Comparison of ENCODE assay signal across 8 cellular contexts in the genomic region with DNA sequence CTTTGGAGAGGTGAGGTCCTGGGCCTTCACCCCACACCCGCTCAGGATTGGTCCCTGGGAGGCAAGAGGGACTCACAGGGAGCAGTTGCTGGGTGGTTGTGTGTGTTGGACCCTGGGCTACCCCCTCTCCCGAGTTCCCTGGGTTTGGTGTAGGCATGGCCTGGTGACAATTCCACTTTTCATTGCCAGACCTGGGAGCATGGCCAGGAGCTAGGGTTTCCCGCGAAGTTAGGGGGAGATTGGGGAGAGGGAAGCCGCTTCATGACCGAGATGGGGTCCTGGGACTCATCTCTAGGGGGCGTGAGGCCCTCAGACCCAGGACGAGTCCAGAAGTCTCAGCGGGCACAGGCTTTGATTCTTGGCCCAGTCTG. TPM values are rescaled to one million over a fixed set of nuclear protein-coding genes. Genes with fewer than 3 reads are reported as not detected.
DNase-seq lines count a peak whose midpoint lies in the region; ATAC-seq and TF ChIP-seq lines count a peak whose summit lies in the region.

No MANE protein-coding gene starts in this region.

- H3K27ac ChIP-seq in CD4-positive, CD25-positive, alpha-beta regulatory T cell (ENCODE audit: insufficient read depth, low read length, poor library complexity, severe bottlenecking), result no peak overlapping the region
- peak overlapping the region; percentile 90 for H3K27ac ChIP-seq in Karpas-422 (ENCODE audit: low read length)
- H3K27ac ChIP-seq in endodermal cell (ENCODE audit: low read depth, low read length), result no peak overlapping the region

- H3K9me3 ChIP-seq in CD4-positive, CD25-positive, alpha-beta regulatory T cell (ENCODE audit: control insufficient read depth in 2 of 2, low read length in 2 of 2), result no peaks in the 10 kb centered on the region
- H3K9me3 ChIP-seq in Karpas-422 (ENCODE audit: low read length) (no peaks in the 10 kb centered on the region), endodermal cell (ENCODE audit: control insufficient read depth, low read length) (no peaks in the 10 kb centered on the region), neuron (ENCODE audit: low read length) (no peaks in the 10 kb centered on the region)

- H2AFZ ChIP-seq in Karpas-422 (ENCODE audit: low read length) (peak overlapping the region; percentile 59; the same call in 1 of the 2 replicates), neuron (ENCODE audit: low read depth, low read length) (peak overlapping the region; percentile 86)

- H3K27ac Mint-ChIP-seq in CD4-positive, CD25-positive, alpha-beta regulatory T cell, result peak overlapping the region in 1 of 3 donors; percentile 38
- peak overlapping the region; percentile 78 for H3K27ac Mint-ChIP-seq in endodermal cell

- peak; percentile 58 for TF ChIP-seq CTCF in endodermal cell (conservative IDR thresholded peaks at IDR 0.05)

- peak overlapping the region; percentile 51 to 87 (median 73) for H3K4me3 Mint-ChIP-seq in CD4-positive, CD25-positive, alpha-beta regulatory T cell
- H3K4me3 Mint-ChIP-seq in endodermal cell, result peak overlapping the region; percentile 68

- peaks cover 2% of the 10 kb centered on the region for H3K27me3 ChIP-seq in CD4-positive, CD25-positive, alpha-beta regulatory T cell (ENCODE audit: control insufficient read depth, insufficient read depth, low read length)
- H3K27me3 ChIP-seq in Karpas-422 (ENCODE audit: low read length) (no peaks in the 10 kb centered on the region), endodermal cell (ENCODE audit: control insufficient read depth, insufficient read depth, low read length, poor library complexity, severe bottlenecking) (no peaks in the 10 kb centered on the region), neuron (ENCODE audit: insufficient read depth, low read length) (peaks cover 24% of the 10 kb centered on the region)

- H3K4me1 Mint-ChIP-seq in CD4-positive, CD25-positive, alpha-beta regulatory T cell, result peaks cover 7 to 57% (median 26%) of the 10 kb centered on the region in 4 donors
- peaks cover 36% of the 10 kb centered on the region for H3K4me1 Mint-ChIP-seq in endodermal cell

- H3K9me2 ChIP-seq in Karpas-422 (replicated peaks; ENCODE audit: insufficient read depth, low read length), result no peaks in the 10 kb centered on the region

- 0 to 17% methylated on average over 3 to 9 of the region's 9 CpGs for WGBS in endodermal cell (ENCODE audit: insufficient coverage in 1 of 2, insufficient read length in 1 of 2), 2 experiments

- H3K4me3 ChIP-seq in CD4-positive, CD25-positive, alpha-beta regulatory T cell (ENCODE audit: low read depth, low read length), result no peak overlapping the region
- H3K4me3 ChIP-seq in Karpas-422 (ENCODE audit: low read length) (peak overlapping the region; percentile 96), endodermal cell (ENCODE audit: low read length) (peak overlapping the region; percentile 90), neuron (ENCODE audit: low read length) (peak overlapping the region; percentile 65)

- no peaks in the 10 kb centered on the region for H3K9me3 Mint-ChIP-seq in CD4-positive, CD25-positive, alpha-beta regulatory T cell
- no peaks in the 10 kb centered on the region for H3K9me3 Mint-ChIP-seq in endodermal cell

- no peaks in the 10 kb centered on the region for H3K36me3 Mint-ChIP-seq in CD4-positive, CD25-positive, alpha-beta regulatory T cell
- peaks cover 6% of the 10 kb centered on the region for H3K36me3 Mint-ChIP-seq in endodermal cell (ENCODE audit: low read depth)

- peaks cover 5% of the 10 kb centered on the region; the same call in 1 of the 2 replicates for H4K20me1 ChIP-seq in Karpas-422 (ENCODE audit: insufficient read depth, low read depth, low read length)

- ATAC-seq in CD4-positive, CD25-positive, alpha-beta regulatory T cell (ENCODE audit: low read depth in 2 of 2), result no peak

- H3K4me1 ChIP-seq in CD4-positive, CD25-positive, alpha-beta regulatory T cell (ENCODE audit: control insufficient read depth, insufficient read depth, low read length, poor library complexity, severe bottlenecking), result peaks cover 45% of the 10 kb centered on the region
- H3K4me1 ChIP-seq in Karpas-422 (ENCODE audit: low read length), result peaks cover 43% of the 10 kb centered on the region
- H3K4me1 ChIP-seq in endodermal cell (ENCODE audit: control insufficient read depth, insufficient read depth, low read length), result peaks cover 6% of the 10 kb centered on the region
- H3K4me1 ChIP-seq in neuron (ENCODE audit: insufficient read depth, low read length), result peaks cover 7% of the 10 kb centered on the region

- no peaks in the 10 kb centered on the region for H3K36me3 ChIP-seq in CD4-positive, CD25-positive, alpha-beta regulatory T cell (ENCODE audit: control insufficient read depth, insufficient read depth, low read length)
- H3K36me3 ChIP-seq in Karpas-422 (ENCODE audit: insufficient read depth, low read length) (no peaks in the 10 kb centered on the region), endodermal cell (ENCODE audit: control insufficient read depth, insufficient read depth, low read length) (no peaks in the 10 kb centered on the region), neuron (ENCODE audit: insufficient read depth, low read length) (no peaks in the 10 kb centered on the region)

- H3K79me2 ChIP-seq in Karpas-422 (ENCODE audit: low read length), result peaks cover 52% of the 10 kb centered on the region

- H3K9ac ChIP-seq in Karpas-422 (ENCODE audit: low read length), result peak overlapping the region; percentile 99
- H3K9ac ChIP-seq in endodermal cell (ENCODE audit: extremely low read depth, low read length, poor library complexity, severe bottlenecking), result peak overlapping the region; percentile 62

- H3K4me2 ChIP-seq in Karpas-422 (ENCODE audit: low read depth, low read length, poor library complexity, severe bottlenecking), result peak overlapping the region; percentile 97

- H3K27me3 Mint-ChIP-seq in CD4-positive, CD25-positive, alpha-beta regulatory T cell, result peaks cover 28% of the 10 kb centered on the region
- H3K27me3 Mint-ChIP-seq in endodermal cell (ENCODE audit: insufficient read depth), result peaks cover 4% of the 10 kb centered on the region

- no peak for DNase-seq in CD4-positive, CD25-positive, alpha-beta regulatory T cell
- peak; percentile 78 for DNase-seq in Karpas-422
- DNase-seq in endodermal cell, result peak; percentile 77
- DNase-seq in stimulated activated CD4-positive, alpha-beta T cell treated with anti-CD3 and anti-CD28 coated beads, Interleukin-4, amount 100 ng/mL, for 4 hours, result no peak
- DNase-seq in SKM-1 (lab: John Stamatoyannopoulos, UW; ENCODE audit: unreplicated experiment), result no peak
- DNase-seq in stimulated activated CD4-positive, alpha-beta T cell treated with anti-CD3 and anti-CD28 coated beads, Interleukin-2, amount 100 ng/mL, for 48 hours, result no peak
- DNase-seq in EL, result no peak

RNA-seq across cellular contexts. Expression of gene PALD1, which starts 0.6 kb away (rescaled TPM):
- total RNA-seq in CD4-positive, CD25-positive, alpha-beta regulatory T cell, result not detected
- polyA plus RNA-seq in CD4-positive, CD25-positive, alpha-beta regulatory T cell, result not detected
- total RNA-seq in Karpas-422 (2014; rRNA removed; shearing (Covaris generic); ENCODE audit: low replicate concordance), result 54.7 and 106 TPM in 2 replicates
- 10 to 100 TPM; 17.3 to 19.7 TPM for total RNA-seq in endodermal cell
- 12.0 TPM for polyA plus RNA-seq in endodermal cell (2013, experiment 1 of 2)
- 11.6 TPM for polyA plus RNA-seq in endodermal cell (2013, experiment 2 of 2)

RNA-seq across cellular contexts. Expression of gene NODAL, which starts 37.7 kb away (rescaled TPM):
- total RNA-seq in CD4-positive, CD25-positive, alpha-beta regulatory T cell, result not detected
- under 1 TPM in 3 of 4 donors, not detected in 1; 0.09 to 0.22 (median 0.17) TPM for polyA plus RNA-seq in CD4-positive, CD25-positive, alpha-beta regulatory T cell
- not detected in 2 replicates for total RNA-seq in Karpas-422 (2014; rRNA removed; shearing (Covaris generic); ENCODE audit: low replicate concordance)
- 10 to 100 TPM; 18.2 to 71.0 TPM for total RNA-seq in endodermal cell
- polyA plus RNA-seq in endodermal cell (2013, experiment 1 of 2), result 36.1 TPM
- 39.2 TPM for polyA plus RNA-seq in endodermal cell (2013, experiment 2 of 2)

Comparison
In these comparisons a context has a peak if more than half of its experiments do, and no peak if none do; other contexts are left out.
1. DNase-seq: peak in Karpas-422 (single experiment) and endodermal cell (single experiment); none in CD4-positive, CD25-positive, alpha-beta regulatory T cell (0 of 3), stimulated activated CD4-positive, alpha-beta T cell treated with anti-CD3 and anti-CD28 coated beads, Interleukin-4, amount 100 ng/mL, for 4 hours (0 of 2), SKM-1 (single experiment), stimulated activated CD4-positive, alpha-beta T cell treated with anti-CD3 and anti-CD28 coated beads, Interleukin-2, amount 100 ng/mL, for 48 hours (0 of 2) and EL (single experiment).
2. RNA of gene PALD1, which starts 0.6 kb away (total RNA-seq): 54.7 to 106 TPM in Karpas-422 and 17.3 to 19.7 TPM in endodermal cell; not detected in CD4-positive, CD25-positive, alpha-beta regulatory T cell (single experiment); every median in the first group is over 10 times any median in the second.
3. RNA of gene NODAL, which starts 37.7 kb away (total RNA-seq): 18.2 to 71.0 TPM in endodermal cell; not detected in CD4-positive, CD25-positive, alpha-beta regulatory T cell (single experiment) and not detected in Karpas-422; every median in the first group is over 10 times any median in the second.